Comparison of ENCODE assay signal across 1 cellular context in genomic region chr7:85290252-85290651, GRCh38.
TF ChIP-seq lines count a peak whose summit lies in the region.

No MANE protein-coding gene starts in this region.

TF ChIP-seq in GM23338, 12 proteins besides CTCF, POLR2A, EP300 and RAD21 (continued from another document):
- TF ChIP-seq, protein P1, sequence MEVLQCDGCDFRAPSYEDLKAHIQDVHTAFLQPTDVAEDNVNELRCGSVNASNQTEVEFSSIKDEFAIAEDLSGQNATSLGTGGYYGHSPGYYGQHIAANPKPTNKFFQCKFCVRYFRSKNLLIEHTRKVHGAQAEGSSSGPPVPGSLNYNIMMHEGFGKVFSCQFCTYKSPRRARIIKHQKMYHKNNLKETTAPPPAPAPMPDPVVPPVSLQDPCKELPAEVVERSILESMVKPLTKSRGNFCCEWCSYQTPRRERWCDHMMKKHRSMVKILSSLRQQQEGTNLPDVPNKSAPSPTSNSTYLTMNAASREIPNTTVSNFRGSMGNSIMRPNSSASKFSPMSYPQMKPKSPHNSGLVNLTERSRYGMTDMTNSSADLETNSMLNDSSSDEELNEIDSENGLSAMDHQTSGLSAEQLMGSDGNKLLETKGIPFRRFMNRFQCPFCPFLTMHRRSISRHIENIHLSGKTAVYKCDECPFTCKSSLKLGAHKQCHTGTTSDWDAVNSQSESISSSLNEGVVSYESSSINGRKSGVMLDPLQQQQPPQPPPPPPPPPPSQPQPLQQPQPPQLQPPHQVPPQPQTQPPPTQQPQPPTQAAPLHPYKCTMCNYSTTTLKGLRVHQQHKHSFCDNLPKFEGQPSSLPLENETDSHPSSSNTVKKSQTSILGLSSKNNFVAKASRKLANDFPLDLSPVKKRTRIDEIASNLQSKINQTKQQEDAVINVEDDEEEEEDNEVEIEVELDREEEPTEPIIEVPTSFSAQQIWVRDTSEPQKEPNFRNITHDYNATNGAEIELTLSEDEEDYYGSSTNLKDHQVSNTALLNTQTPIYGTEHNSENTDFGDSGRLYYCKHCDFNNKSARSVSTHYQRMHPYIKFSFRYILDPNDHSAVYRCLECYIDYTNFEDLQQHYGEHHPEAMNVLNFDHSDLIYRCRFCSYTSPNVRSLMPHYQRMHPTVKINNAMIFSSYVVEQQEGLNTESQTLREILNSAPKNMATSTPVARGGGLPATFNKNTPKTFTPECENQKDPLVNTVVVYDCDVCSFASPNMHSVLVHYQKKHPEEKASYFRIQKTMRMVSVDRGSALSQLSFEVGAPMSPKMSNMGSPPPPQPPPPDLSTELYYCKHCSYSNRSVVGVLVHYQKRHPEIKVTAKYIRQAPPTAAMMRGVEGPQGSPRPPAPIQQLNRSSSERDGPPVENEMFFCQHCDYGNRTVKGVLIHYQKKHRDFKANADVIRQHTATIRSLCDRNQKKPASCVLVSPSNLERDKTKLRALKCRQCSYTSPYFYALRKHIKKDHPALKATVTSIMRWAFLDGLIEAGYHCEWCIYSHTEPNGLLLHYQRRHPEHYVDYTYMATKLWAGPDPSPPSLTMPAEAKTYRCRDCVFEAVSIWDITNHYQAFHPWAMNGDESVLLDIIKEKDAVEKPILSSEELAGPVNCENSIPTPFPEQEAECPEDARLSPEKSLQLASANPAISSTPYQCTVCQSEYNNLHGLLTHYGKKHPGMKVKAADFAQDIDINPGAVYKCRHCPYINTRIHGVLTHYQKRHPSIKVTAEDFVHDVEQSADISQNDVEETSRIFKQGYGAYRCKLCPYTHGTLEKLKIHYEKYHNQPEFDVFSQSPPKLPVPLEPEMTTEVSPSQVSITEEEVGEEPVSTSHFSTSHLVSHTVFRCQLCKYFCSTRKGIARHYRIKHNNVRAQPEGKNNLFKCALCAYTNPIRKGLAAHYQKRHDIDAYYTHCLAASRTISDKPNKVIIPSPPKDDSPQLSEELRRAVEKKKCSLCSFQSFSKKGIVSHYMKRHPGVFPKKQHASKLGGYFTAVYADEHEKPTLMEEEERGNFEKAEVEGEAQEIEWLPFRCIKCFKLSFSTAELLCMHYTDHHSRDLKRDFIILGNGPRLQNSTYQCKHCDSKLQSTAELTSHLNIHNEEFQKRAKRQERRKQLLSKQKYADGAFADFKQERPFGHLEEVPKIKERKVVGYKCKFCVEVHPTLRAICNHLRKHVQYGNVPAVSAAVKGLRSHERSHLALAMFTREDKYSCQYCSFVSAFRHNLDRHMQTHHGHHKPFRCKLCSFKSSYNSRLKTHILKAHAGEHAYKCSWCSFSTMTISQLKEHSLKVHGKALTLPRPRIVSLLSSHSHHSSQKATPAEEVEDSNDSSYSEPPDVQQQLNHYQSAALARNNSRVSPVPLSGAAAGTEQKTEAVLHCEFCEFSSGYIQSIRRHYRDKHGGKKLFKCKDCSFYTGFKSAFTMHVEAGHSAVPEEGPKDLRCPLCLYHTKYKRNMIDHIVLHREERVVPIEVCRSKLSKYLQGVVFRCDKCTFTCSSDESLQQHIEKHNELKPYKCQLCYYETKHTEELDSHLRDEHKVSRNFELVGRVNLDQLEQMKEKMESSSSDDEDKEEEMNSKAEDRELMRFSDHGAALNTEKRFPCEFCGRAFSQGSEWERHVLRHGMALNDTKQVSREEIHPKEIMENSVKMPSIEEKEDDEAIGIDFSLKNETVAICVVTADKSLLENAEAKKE (CRISPR knock-in tag; IDR thresholded peaks at IDR 0.05) = no peak
- TF ChIP-seq ZNF114 (CRISPR knock-in tag; IDR thresholded peaks at IDR 0.05) (no peak), EZH2 (IDR thresholded peaks at IDR 0.05; ENCODE audit: low read depth, unreplicated experiment) (no peak), REST (IDR thresholded peaks at IDR 0.05; ENCODE audit: unreplicated experiment) (no peak)
- TF ChIP-seq, protein P2, sequence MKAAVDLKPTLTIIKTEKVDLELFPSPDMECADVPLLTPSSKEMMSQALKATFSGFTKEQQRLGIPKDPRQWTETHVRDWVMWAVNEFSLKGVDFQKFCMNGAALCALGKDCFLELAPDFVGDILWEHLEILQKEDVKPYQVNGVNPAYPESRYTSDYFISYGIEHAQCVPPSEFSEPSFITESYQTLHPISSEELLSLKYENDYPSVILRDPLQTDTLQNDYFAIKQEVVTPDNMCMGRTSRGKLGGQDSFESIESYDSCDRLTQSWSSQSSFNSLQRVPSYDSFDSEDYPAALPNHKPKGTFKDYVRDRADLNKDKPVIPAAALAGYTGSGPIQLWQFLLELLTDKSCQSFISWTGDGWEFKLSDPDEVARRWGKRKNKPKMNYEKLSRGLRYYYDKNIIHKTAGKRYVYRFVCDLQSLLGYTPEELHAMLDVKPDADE (IDR thresholded peaks at IDR 0.05) = no peak
